8 cellular contexts compared by ENCODE assay signal in the genomic region with DNA sequence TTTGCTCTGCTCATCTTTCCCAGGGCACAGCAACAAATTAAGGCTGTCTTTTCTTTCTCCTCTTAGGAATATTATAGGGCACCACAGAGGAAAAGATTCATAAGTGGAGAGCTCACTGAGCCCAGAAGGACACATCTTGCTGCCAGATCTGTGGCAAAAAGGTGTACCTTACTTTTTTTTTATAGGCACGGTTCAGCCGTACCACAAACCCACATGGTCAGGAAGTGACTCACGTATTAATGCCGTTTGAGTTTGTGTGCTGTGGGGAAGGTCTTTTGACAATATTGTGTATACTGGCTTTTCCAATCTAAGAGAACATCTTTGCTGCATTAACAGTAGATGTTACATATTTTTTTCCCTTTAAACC. TPM values are rescaled to one million over a fixed set of nuclear protein-coding genes. Genes with fewer than 3 reads are reported as not detected.
DNase-seq lines count a peak whose midpoint lies in the region; ATAC-seq and TF ChIP-seq lines count a peak whose summit lies in the region.

No MANE protein-coding gene starts in this region.

- H3K9me3 ChIP-seq in right atrium auricular region (no peaks in the 10 kb centered on the region), thymus (ENCODE audit: control insufficient read depth) (no peaks in the 10 kb centered on the region)

- H3K27me3 ChIP-seq in right atrium auricular region = no peaks in the 10 kb centered on the region
- no peaks in the 10 kb centered on the region for H3K27me3 ChIP-seq in thymus (ENCODE audit: control insufficient read depth, insufficient read depth)

- H3K27ac Mint-ChIP-seq in activated T-cell treated with anti-CD3 and anti-CD28 coated beads, Interleukin-2, amount 50 U/mL, for 72 hours = peak overlapping the region; percentile 47
- H3K27ac Mint-ChIP-seq in immature natural killer cell = peak overlapping the region; percentile 82 to 97 (median 94)

- WGBS in thymus = under 1% methylated on average over 4 of the region's 4 CpGs

- peaks cover 81% of the 10 kb centered on the region for H3K4me1 Mint-ChIP-seq in activated T-cell treated with anti-CD3 and anti-CD28 coated beads, Interleukin-2, amount 50 U/mL, for 72 hours (ENCODE audit: low read depth)
- H3K4me1 Mint-ChIP-seq in immature natural killer cell = peaks cover 51 to 52% of the 10 kb centered on the region in 2 donors

- H3K4me3 ChIP-seq in right atrium auricular region = no peak overlapping the region
- no peak overlapping the region for H3K4me3 ChIP-seq in thymus (ENCODE audit: low read length)

- H3K27me3 Mint-ChIP-seq in activated T-cell treated with anti-CD3 and anti-CD28 coated beads, Interleukin-2, amount 50 U/mL, for 72 hours (ENCODE audit: low read depth) = no peaks in the 10 kb centered on the region
- H3K27me3 Mint-ChIP-seq in immature natural killer cell (ENCODE audit: low read depth in 3 of 3) = peaks cover 4 to 7% (median 4%) of the 10 kb centered on the region in 3 donors

- no peaks in the 10 kb centered on the region for H3K9me3 Mint-ChIP-seq in activated T-cell treated with anti-CD3 and anti-CD28 coated beads, Interleukin-2, amount 50 U/mL, for 72 hours
- H3K9me3 Mint-ChIP-seq in immature natural killer cell = no peaks in the 10 kb centered on the region

- H3K36me3 ChIP-seq in right atrium auricular region (no peaks in the 10 kb centered on the region), thymus (ENCODE audit: control insufficient read depth, insufficient read depth) (no peaks in the 10 kb centered on the region)

- H3K36me3 Mint-ChIP-seq in activated T-cell treated with anti-CD3 and anti-CD28 coated beads, Interleukin-2, amount 50 U/mL, for 72 hours (ENCODE audit: insufficient read depth in 2 of 2) = peaks cover 0 to 6% of the 10 kb centered on the region in 2 donors
- H3K36me3 Mint-ChIP-seq in immature natural killer cell = no peaks in the 10 kb centered on the region

- peaks cover 4 to 20% of the 10 kb centered on the region in 2 donors for H3K4me1 ChIP-seq in right atrium auricular region
- H3K4me1 ChIP-seq in thymus (ENCODE audit: control insufficient read depth, insufficient read depth, low read length) = peaks cover 16% of the 10 kb centered on the region

- H3K27ac ChIP-seq in right atrium auricular region (peak overlapping the region in 1 of 2 donors; percentile 51), thymus (ENCODE audit: low read depth) (peak overlapping the region; percentile 88)

- ATAC-seq in left ventricle myocardium superior (peak; percentile 23), HG02798 (IDR thresholded peaks at IDR 0.05; ENCODE audit: poor library complexity, unreplicated experiment) (peak; percentile 41)
- ATAC-seq in activated T-cell treated with anti-CD3 and anti-CD28 coated beads, Interleukin-2, amount 50 U/mL, for 72 hours (replicated peaks in 1 of 2) = peak; percentile 56 to 63

- H3K4me3 Mint-ChIP-seq in activated T-cell treated with anti-CD3 and anti-CD28 coated beads, Interleukin-2, amount 50 U/mL, for 72 hours = peak overlapping the region; percentile 77 to 82
- H3K4me3 Mint-ChIP-seq in immature natural killer cell = peak overlapping the region; percentile 73 to 89 (median 79)

- intact Hi-C loops in left ventricle myocardium superior (cut with micrococcal nuclease) = no loop called here

- no peak for TF ChIP-seq CTCF in right atrium auricular region (IDR thresholded peaks at IDR 0.05)

- DNase-seq in left ventricle myocardium superior = no peak
- DNase-seq in right atrium auricular region (ENCODE audit: low spot score) = no peak
- DNase-seq in NCI-H2081 treated with DMSO at 0.1 percent for 48 hours (lab: John Stamatoyannopoulos, UW) = peak; percentile 12
- peak; percentile 51 to 65 for DNase-seq in activated T-cell treated with anti-CD3 and anti-CD28 coated beads, Interleukin-2, amount 50 U/mL, for 72 hours
- DNase-seq in immature natural killer cell = peak; percentile 70 to 76 (median 75)
- DNase-seq in G401 (ENCODE audit: low spot score) = no peak

- in situ Hi-C loops in G401 (cut with HindIII; ENCODE audit: low sequenced_read_pairs) = no loop called here

RNA-seq across cellular contexts. Expression of gene PAQR8, which starts 28.4 kb away (rescaled TPM):
- total RNA-seq in left ventricle myocardium superior (1.8 TPM), right atrium auricular region (1 to 10 TPM; 2.6 to 5.6 TPM)
- total RNA-seq in activated T-cell treated with anti-CD3 and anti-CD28 coated beads, Interleukin-2, amount 50 U/mL, for 72 hours = 10 to 100 TPM; 14.6 to 21.0 TPM
- polyA plus RNA-seq in immature natural killer cell (1 to 10 TPM; 2.9 to 6.5 (median 6.2) TPM), thymus (11.3 TPM)
- total RNA-seq in G401 (2014; rRNA removed; shearing (Covaris generic)) = 26.0 and 29.6 TPM in 2 replicates

RNA-seq across cellular contexts. Expression of gene EFHC1, which starts 29.8 kb away (rescaled TPM):
- total RNA-seq in left ventricle myocardium superior (6.2 TPM), right atrium auricular region (1 to 10 TPM; 3.4 to 4.1 TPM)
- total RNA-seq in activated T-cell treated with anti-CD3 and anti-CD28 coated beads, Interleukin-2, amount 50 U/mL, for 72 hours = 1 to 10 TPM; 4.6 to 5.1 TPM
- polyA plus RNA-seq in immature natural killer cell (1 to 10 TPM; 3.9 to 6.6 (median 5.0) TPM), thymus (75.6 TPM)
- total RNA-seq in G401 (2014; rRNA removed; shearing (Covaris generic)) = 20.7 and 29.2 TPM in 2 replicates

Comparison
In these comparisons a context has a peak if more than half of its experiments do, and no peak if none do; other contexts are left out.
1. DNase-seq: peak in NCI-H2081 treated with DMSO at 0.1 percent for 48 hours (single experiment), activated T-cell treated with anti-CD3 and anti-CD28 coated beads, Interleukin-2, amount 50 U/mL, for 72 hours (2 of 2) and immature natural killer cell (3 of 3); none in left ventricle myocardium superior (single experiment), right atrium auricular region (single experiment) and G401 (single experiment).
2. Peak in every context shown above with its lines, with median percentiles within 50 percentile points of each other: ATAC-seq.